ENCODE assay signal across 12 cellular contexts in the genomic region with DNA sequence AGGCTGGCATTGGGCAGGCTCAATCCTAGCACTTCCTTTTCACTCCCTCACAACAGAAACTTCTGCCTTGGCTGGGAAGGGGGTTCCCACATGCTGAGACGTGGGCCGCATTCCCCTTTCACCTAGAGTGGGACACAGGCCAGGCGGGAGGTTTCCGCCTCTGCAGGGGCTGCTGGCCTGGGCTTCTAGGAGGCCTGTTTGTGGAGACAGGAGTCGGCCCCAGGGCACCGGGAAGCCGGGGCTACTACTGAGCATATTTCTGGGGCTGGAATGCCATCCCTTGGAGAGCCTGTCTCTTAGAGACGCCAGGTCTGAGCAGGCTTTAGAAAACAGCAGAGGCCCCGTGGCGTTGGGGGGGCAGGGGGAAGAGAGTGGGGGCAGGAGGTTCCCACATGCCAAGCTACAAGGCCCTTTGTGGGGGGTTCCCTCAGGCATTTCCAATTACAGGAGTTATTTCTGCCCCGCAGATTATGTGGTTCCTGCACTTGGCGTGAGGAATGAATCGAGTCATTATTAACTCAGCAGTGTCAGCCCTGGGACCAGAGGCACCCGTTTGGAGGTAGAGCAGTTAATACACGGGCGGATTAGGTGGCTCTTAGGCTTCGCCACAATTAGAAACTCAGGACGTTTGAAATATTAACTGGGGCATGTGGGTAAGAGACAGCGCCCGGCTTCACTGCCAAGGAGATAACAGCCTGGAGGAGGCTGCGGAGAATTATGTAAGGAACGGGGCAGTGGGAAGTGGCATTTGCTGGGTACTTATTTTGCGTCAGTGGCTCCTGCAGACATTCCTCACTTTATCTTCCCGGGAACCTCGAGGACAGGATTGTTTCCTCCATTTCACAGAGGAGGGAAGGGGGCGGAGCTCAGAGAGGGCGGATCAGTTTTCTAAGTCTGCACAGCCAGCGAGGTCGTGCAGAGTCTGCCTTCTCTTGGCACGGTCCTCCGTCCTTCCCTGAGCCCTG.
A peak's percentile ranks its signal among the peaks of the same experiment; 100 is the strongest.
DNase-seq lines count a peak whose midpoint lies in the region; ATAC-seq, FAIRE-seq and TF ChIP-seq lines count a peak whose summit lies in the region.
"Had no signal": no experiment of that assay in that cellular context is flagged by ENCODE, and none has a peak within 500 bp of the region (broad histone marks: within the 10 kb centered on the region; RNA-seq: fewer than 3 reads in every experiment).

No MANE protein-coding gene starts in this region.

- peak overlapping the region in 1 of 2 donors; percentile 1 for H3K27ac ChIP-seq in tibial artery
- H3K27ac ChIP-seq: cardiac muscle cell had no signal

- H3K27ac Mint-ChIP-seq in activated T-helper 17 cell treated with anti-CD3 and anti-CD28 coated beads, Interleukin-2, amount 50 U/mL, for 72 hours = no peak overlapping the region

- FAIRE-seq in frontal cortex (lab: Jason Lieb, UNC) = no peak

- peak in 54 of 58 donors; percentile 10 to 88 (median 54) for DNase-seq in anterior cingulate cortex (lab: John Stamatoyannopoulos, UW)
- peak; percentile 5 to 11 for DNase-seq in frontal cortex (ENCODE audit: low spot score in 2 of 2)
- DNase-seq in midbrain (lab: John Stamatoyannopoulos, UW) = peak; percentile 79
- no peak for DNase-seq in tibial artery
- no peak for DNase-seq in ureter (ENCODE audit: low spot score)
- DNase-seq in activated T-cell treated with anti-CD3 and anti-CD28 coated beads for 4 hours = no peak
- DNase-seq: activated CD4-positive, alpha-beta T cell treated with anti-CD3 and anti-CD28 coated beads, Interleukin-2, amount 50 U/mL, for 1 hour; GF-D8; NCI-H1417 treated with DMSO at 0.1 percent for 48 hours had no signal

- peaks cover 0 to 15% (median 8%) of the 10 kb centered on the region in 4 donors for H3K4me1 ChIP-seq in tibial artery

- no peaks in the 10 kb centered on the region for H3K4me1 Mint-ChIP-seq in activated T-helper 17 cell treated with anti-CD3 and anti-CD28 coated beads, Interleukin-2, amount 50 U/mL, for 72 hours

- TF ChIP-seq CTCF in tibial artery (IDR thresholded peaks at IDR 0.05) = no peak

- no peaks in the 10 kb centered on the region for H3K36me3 Mint-ChIP-seq in activated T-helper 17 cell treated with anti-CD3 and anti-CD28 coated beads, Interleukin-2, amount 50 U/mL, for 72 hours (ENCODE audit: low read depth)

- intact Hi-C loops in tibial artery (cut with DNase I; ENCODE audit: low total_unique reads) = no loop called here

- H3K27me3 ChIP-seq in tibial artery = no peaks in the 10 kb centered on the region
- H3K27me3 ChIP-seq: cardiac muscle cell had no signal

- H3K36me3 ChIP-seq in tibial artery = no peaks in the 10 kb centered on the region
- H3K36me3 ChIP-seq: cardiac muscle cell had no signal

- ATAC-seq in activated T-helper 17 cell treated with anti-CD3 and anti-CD28 coated beads, Interleukin-2, amount 50 U/mL, for 72 hours (replicated peaks) = no peak
- ATAC-seq in HG03432 (IDR thresholded peaks at IDR 0.05; ENCODE audit: unreplicated experiment) = no peak

- no peaks in the 10 kb centered on the region for H3K9me3 ChIP-seq in tibial artery

- H3K27me3 Mint-ChIP-seq in activated T-helper 17 cell treated with anti-CD3 and anti-CD28 coated beads, Interleukin-2, amount 50 U/mL, for 72 hours = no peaks in the 10 kb centered on the region

- no peak overlapping the region for H3K4me3 Mint-ChIP-seq in activated T-helper 17 cell treated with anti-CD3 and anti-CD28 coated beads, Interleukin-2, amount 50 U/mL, for 72 hours

- H3K9me3 Mint-ChIP-seq in activated T-helper 17 cell treated with anti-CD3 and anti-CD28 coated beads, Interleukin-2, amount 50 U/mL, for 72 hours = no peaks in the 10 kb centered on the region

- H3K4me3 ChIP-seq in tibial artery = peak overlapping the region; percentile 21 to 40
- H3K4me3 ChIP-seq: cardiac muscle cell had no signal

Comparison
In these comparisons a context has a peak if more than half of its experiments do, and no peak if none do; other contexts are left out.
1. DNase-seq: peak in anterior cingulate cortex (54 of 58), frontal cortex (2 of 2) and midbrain (single experiment); none in tibial artery (0 of 2), ureter (single experiment) and activated T-cell treated with anti-CD3 and anti-CD28 coated beads for 4 hours (single experiment).